14 cellular contexts compared by ENCODE assay signal in the genomic region with DNA sequence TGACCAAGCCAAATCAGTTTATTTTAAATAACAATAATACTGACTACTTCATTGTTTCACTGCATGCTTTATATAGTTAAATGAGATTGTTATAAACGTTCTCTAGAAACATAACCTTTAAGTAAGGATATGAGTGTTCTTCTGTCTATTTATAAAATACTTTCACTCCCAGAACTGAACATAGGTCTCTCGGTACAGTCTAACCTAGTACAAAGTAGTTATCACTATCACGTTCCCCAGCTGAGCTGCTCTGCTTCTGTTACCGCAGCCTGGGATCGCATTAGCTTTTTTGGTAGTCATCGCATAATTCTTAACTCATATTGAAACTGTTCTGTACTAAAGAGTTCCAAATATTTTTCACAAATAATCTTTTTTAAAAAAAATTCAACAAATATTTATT.
DNase-seq lines count a peak whose midpoint lies in the region; ATAC-seq and TF ChIP-seq lines count a peak whose summit lies in the region.
"Had no signal": no experiment of that assay in that cellular context is flagged by ENCODE, and none has a peak within 500 bp of the region (broad histone marks: within the 10 kb centered on the region; RNA-seq: fewer than 3 reads in every experiment).

No MANE protein-coding gene starts in this region.

- H3K4me3 Mint-ChIP-seq in effector memory CD8-positive, alpha-beta T cell = no peak overlapping the region
- H3K4me3 Mint-ChIP-seq in immature natural killer cell = no peak overlapping the region

- H3K36me3 Mint-ChIP-seq in effector memory CD8-positive, alpha-beta T cell (ENCODE audit: insufficient read depth) = peaks cover 16% of the 10 kb centered on the region
- peaks cover 5 to 25% (median 10%) of the 10 kb centered on the region in 3 donors for H3K36me3 Mint-ChIP-seq in immature natural killer cell

- H3K27ac Mint-ChIP-seq in effector memory CD8-positive, alpha-beta T cell = no peak overlapping the region
- no peak overlapping the region for H3K27ac Mint-ChIP-seq in immature natural killer cell

- ATAC-seq in GM18505 (IDR thresholded peaks at IDR 0.05; ENCODE audit: unreplicated experiment) (peak; percentile 96), GM19438 (IDR thresholded peaks at IDR 0.05; ENCODE audit: low read depth, unreplicated experiment) (peak; percentile 97), HG02678 (IDR thresholded peaks at IDR 0.05; ENCODE audit: unreplicated experiment) (peak; percentile 77), HG03457 (IDR thresholded peaks at IDR 0.05; ENCODE audit: unreplicated experiment) (peak; percentile 82)
- no peak for ATAC-seq in effector memory CD8-positive, alpha-beta T cell (replicated peaks)
- ATAC-seq: gastrocnemius medialis, left lung had no signal

- DNase-seq in activated effector memory CD4-positive, alpha-beta T cell treated with Interleukin-2 at 50 U/mL for 16 hours = no peak
- DNase-seq in stimulated activated CD4-positive, alpha-beta T cell treated with anti-CD3 and anti-CD28 coated beads, Interleukin-4, amount 100 ng/mL, for 1 hour = no peak
- no peak for DNase-seq in effector memory CD8-positive, alpha-beta T cell
- DNase-seq in immature natural killer cell = no peak
- DNase-seq: activated T-cell treated with anti-CD3 and anti-CD28 coated beads for 4 hours, DND-41, gastrocnemius medialis, left lung, NCI-H510A, SHP77 treated with DMSO at 0.1 percent for 48 hours had no signal

- no peaks in the 10 kb centered on the region for H3K9me3 Mint-ChIP-seq in effector memory CD8-positive, alpha-beta T cell
- no peaks in the 10 kb centered on the region for H3K9me3 Mint-ChIP-seq in immature natural killer cell

- H3K27me3 Mint-ChIP-seq in effector memory CD8-positive, alpha-beta T cell = no peaks in the 10 kb centered on the region
- no peaks in the 10 kb centered on the region for H3K27me3 Mint-ChIP-seq in immature natural killer cell (ENCODE audit: low read depth in 3 of 3)

- peaks cover 0 to 4% of the 10 kb centered on the region in 2 donors for H3K4me1 Mint-ChIP-seq in effector memory CD8-positive, alpha-beta T cell (ENCODE audit: low read depth in 2 of 2)
- no peaks in the 10 kb centered on the region for H3K4me1 Mint-ChIP-seq in immature natural killer cell

- no peak for TF ChIP-seq POLR2A in GM18505 (IDR thresholded peaks at IDR 0.05; ENCODE audit: borderline replicate concordance, extremely low read depth, insufficient read depth, insufficient read length)
